In genomic region chr1:147738739-147739476, GRCh38 we compare ENCODE assay signal across 22 cellular contexts. TPM values are rescaled to one million over a fixed set of nuclear protein-coding genes. Genes with fewer than 3 reads are reported as not detected.
DNase-seq lines count a peak whose midpoint lies in the region; ATAC-seq, FAIRE-seq and TF ChIP-seq lines count a peak whose summit lies in the region.
"Had no signal": no experiment of that assay in that cellular context is flagged by ENCODE, and none has a peak within 500 bp of the region (broad histone marks: within the 10 kb centered on the region; RNA-seq: fewer than 3 reads in every experiment).

No MANE protein-coding gene starts in this region.

- ATAC-seq in Right ventricle myocardium inferior: peak; percentile 88
- ATAC-seq in heart right ventricle: peak; percentile 53 to 93 (median 80)
- no peak for ATAC-seq in GM21360 (IDR thresholded peaks at IDR 0.05; ENCODE audit: unreplicated experiment)
- ATAC-seq: CD8-positive, alpha-beta T cell had no signal

- TF ChIP-seq POLR2A in uterus (IDR thresholded peaks at IDR 0.05): no peak

- H3K9me3 ChIP-seq in heart right ventricle (peaks cover 0 to 9% (median 0%) of the 10 kb centered on the region in 11 donors), right atrium auricular region (no peaks in the 10 kb centered on the region), small intestine (ENCODE audit: control insufficient read depth, low read depth) (no peaks in the 10 kb centered on the region), uterus (no peaks in the 10 kb centered on the region)
- H3K9me3 ChIP-seq: BLaER1, HAP-1 had no signal

- H3K4me1 ChIP-seq in heart right ventricle (peaks cover 0 to 43% (median 13%) of the 10 kb centered on the region in 9 donors), right atrium auricular region (peaks cover 0 to 23% of the 10 kb centered on the region in 2 donors), small intestine (ENCODE audit: control insufficient read depth in 2 of 2, insufficient read depth in 1 of 2, low read depth in 1 of 2, low read length in 1 of 2) (no peaks in the 10 kb centered on the region), uterus (no peaks in the 10 kb centered on the region)
- H3K4me1 ChIP-seq: BLaER1 had no signal

- intact Hi-C loops in Right ventricle myocardium inferior (cut with DNase I): loop anchor here (1.0 kb wide), 1 partner anchor 82 kb away; no protein-coding TSS in a partner anchor
- intact Hi-C loops in cardiac septum (cut with DNase I): loop anchor here (2.0 kb wide), 1 partner anchor 82 kb away; no protein-coding TSS in a partner anchor
- intact Hi-C loops in heart right ventricle (cut with DNase I): loop anchor here in 2 of 10 donors (5.0 kb wide), 1 partner anchor 83 kb away; no protein-coding TSS in a partner anchor
- intact Hi-C loops in uterus (cut with DNase I; ENCODE audit: low total_unique reads): no loop called here

- FAIRE-seq in small intestine (lab: Jason Lieb, UNC): no peak
- FAIRE-seq: GM19239 had no signal

- no peaks in the 10 kb centered on the region for H3K27me3 ChIP-seq in heart right ventricle
- H3K27me3 ChIP-seq in right atrium auricular region: no peaks in the 10 kb centered on the region
- H3K27me3 ChIP-seq in small intestine (ENCODE audit: control insufficient read depth in 2 of 2, insufficient read depth in 2 of 2, low read length in 2 of 2): no peaks in the 10 kb centered on the region
- no peaks in the 10 kb centered on the region for H3K27me3 ChIP-seq in uterus
- H3K27me3 ChIP-seq: BLaER1 had no signal

- H3K36me3 ChIP-seq in heart right ventricle: no peaks in the 10 kb centered on the region
- H3K36me3 ChIP-seq in right atrium auricular region: no peaks in the 10 kb centered on the region
- H3K36me3 ChIP-seq in small intestine (ENCODE audit: control insufficient read depth in 2 of 2, insufficient read depth in 2 of 2, low read length in 2 of 2): no peaks in the 10 kb centered on the region
- no peaks in the 10 kb centered on the region for H3K36me3 ChIP-seq in uterus
- H3K36me3 ChIP-seq: BLaER1, HAP-1 had no signal

- TF ChIP-seq CTCF in heart right ventricle (IDR thresholded peaks at IDR 0.05): no peak
- no peak for TF ChIP-seq CTCF in right atrium auricular region (IDR thresholded peaks at IDR 0.05)
- TF ChIP-seq CTCF in uterus (IDR thresholded peaks at IDR 0.05): no peak

- H3K27ac ChIP-seq in heart right ventricle (peak overlapping the region in 7 of 10 donors; percentile 7 to 72 (median 61)), right atrium auricular region (peak overlapping the region; percentile 70 to 80), small intestine (ENCODE audit: low read depth in 1 of 2, low read length in 1 of 2) (no peak overlapping the region), uterus (no peak overlapping the region)
- H3K27ac ChIP-seq: BLaER1, GM23248, HL-60 had no signal

- peak overlapping the region in 1 of 10 donors; percentile 19 for H3K4me3 ChIP-seq in heart right ventricle
- no peak overlapping the region for H3K4me3 ChIP-seq in right atrium auricular region
- H3K4me3 ChIP-seq in small intestine (ENCODE audit: low read depth in 1 of 2, low read length in 2 of 2): no peak overlapping the region
- H3K4me3 ChIP-seq in uterus: no peak overlapping the region
- H3K4me3 ChIP-seq: BLaER1, GM23248, HAP-1 had no signal

- 36 to 61% methylated on average over 6 of the region's 6 CpGs for WGBS in heart right ventricle, 2 donors
- 81 to 87% (median 83%) methylated on average over 6 of the region's 6 CpGs for WGBS in small intestine, 3 donors

- DNase-seq in Right ventricle myocardium inferior (ENCODE audit: missing footprints) (no peak), cardiac septum (ENCODE audit: low spot score) (no peak), heart right ventricle (peak; percentile 31 to 50), right atrium auricular region (ENCODE audit: low spot score) (no peak), T-helper 2 cell (no peak), small intestine (no peak), uterus (no peak)
- DNase-seq: 8988T; Calu3; CD8-positive, alpha-beta T cell; DMS79 treated with DMSO at 0.1 percent for 48 hours; GF-D8; GM23248 had no signal

RNA-seq across cellular contexts. Expression of gene GJA5, which starts 21.5 kb away (rescaled TPM):
- total RNA-seq in Right ventricle myocardium inferior (11.3 TPM), cardiac septum (9.9 TPM), heart right ventricle (10 to 100 TPM in 8 of 10 donors, 1 to 10 TPM in 2; 7.6 to 20.0 (median 12.8) TPM), right atrium auricular region (100 to 1,000 TPM; 114 to 126 TPM), uterus (10 to 100 TPM in 3 of 4 donors, 1 to 10 TPM in 1; 10.0 to 24.5 (median 15.1) TPM)
- polyA plus RNA-seq in heart right ventricle (10 to 100 TPM in 1 of 2 donors, 1 to 10 TPM in 1; 4.8 to 10.0 TPM), small intestine (10 to 100 TPM in 1 of 3 donors, not detected in 2; 16.0 TPM)
- total RNA-seq: A673; Calu3; CD8-positive, alpha-beta T cell; HT1080 had no signal
- polyA plus RNA-seq: AG04450, CD14-positive monocyte had no signal

Comparison
In these comparisons a context has a peak if more than half of its experiments do, and no peak if none do; other contexts are left out.
1. DNase-seq: peak in heart right ventricle (2 of 2); none in Right ventricle myocardium inferior (single experiment), cardiac septum (single experiment), right atrium auricular region (single experiment), T-helper 2 cell (0 of 5), small intestine (single experiment) and uterus (0 of 2).
2. H3K27ac ChIP-seq: peak in heart right ventricle (7 of 10) and right atrium auricular region (2 of 2); none in small intestine (0 of 2) and uterus (0 of 2).